8 cellular contexts compared by ENCODE assay signal in genomic region chr3:42581709-42582473, GRCh38. TPM values are rescaled to one million over a fixed set of nuclear protein-coding genes. Genes with fewer than 3 reads are reported as not detected.
DNase-seq lines count a peak whose midpoint lies in the region; ATAC-seq and TF ChIP-seq lines count a peak whose summit lies in the region.

SEC22C (minus strand) TSS chr3:42581967; CDS start chr3:42569046, 12,921 bp downstream.

- H3K9me3 Mint-ChIP-seq in dendritic cell treated with granulocyte-macrophage colony-stimulating factor and Interleukin-4, amounts not matched to agents 40 ng/mL and 50 ng/mL, for 4 days, result no peaks in the 10 kb centered on the region

- H3K9ac ChIP-seq in liver (ENCODE audit: low read depth in 1 of 2, low read length in 2 of 2), result peak within 1 kb of the TSS; percentile 50 to 62

- H3K4me3 ChIP-seq in liver (ENCODE audit: low read depth in 1 of 3, low read length in 3 of 3), result peak within 1 kb of the TSS; percentile 52 to 78 (median 77)

- intact Hi-C loops in dendritic cell treated with granulocyte-macrophage colony-stimulating factor and Interleukin-4, amounts not matched to agents 40 ng/mL and 50 ng/mL, for 4 days (cut with micrococcal nuclease), result loop anchor here (1.0 to 5.0 kb wide), 2 partner anchors 9 to 70 kb away; partner anchors contain the start of gene ZBTB47

- under 1% methylated on average over 77 of the region's 77 CpGs for WGBS in liver

- peaks cover 24% of the 10 kb centered on the region for H3K36me3 Mint-ChIP-seq in dendritic cell treated with granulocyte-macrophage colony-stimulating factor and Interleukin-4, amounts not matched to agents 40 ng/mL and 50 ng/mL, for 4 days (ENCODE audit: low read depth)

- ATAC-seq in GM19324 (IDR thresholded peaks at IDR 0.05; ENCODE audit: low FRiP score, unreplicated experiment) (peak; percentile 94), HG03469 (IDR thresholded peaks at IDR 0.05; ENCODE audit: unreplicated experiment) (peak; percentile 66)

- peaks cover 32% of the 10 kb centered on the region for H3K4me1 Mint-ChIP-seq in dendritic cell treated with granulocyte-macrophage colony-stimulating factor and Interleukin-4, amounts not matched to agents 40 ng/mL and 50 ng/mL, for 4 days (ENCODE audit: low read depth)

- H3K9me3 ChIP-seq in liver (ENCODE audit: control insufficient read depth in 4 of 4, low read length in 3 of 4), result no peaks in the 10 kb centered on the region

- peak within 1 kb of the TSS; percentile 62 to 74 for H3K27ac ChIP-seq in liver (ENCODE audit: low read depth in 1 of 2, low read length in 2 of 2)

- peak within 1 kb of the TSS; percentile 86 for H3K4me3 Mint-ChIP-seq in dendritic cell treated with granulocyte-macrophage colony-stimulating factor and Interleukin-4, amounts not matched to agents 40 ng/mL and 50 ng/mL, for 4 days

- H3K27me3 ChIP-seq in liver (ENCODE audit: control insufficient read depth in 4 of 4, insufficient read depth in 4 of 4, low read length in 3 of 4), result no peaks in the 10 kb centered on the region

- peaks cover 4 to 19% (median 16%) of the 10 kb centered on the region in 4 donors for H3K4me1 ChIP-seq in liver (ENCODE audit: control insufficient read depth in 4 of 4, insufficient read depth in 4 of 4, low read length in 3 of 4)

- TF ChIP-seq CTCF in liver (IDR thresholded peaks at IDR 0.05; ENCODE audit: low read depth, low read length, missing input control), result no peak

- no peaks in the 10 kb centered on the region for H3K36me3 ChIP-seq in liver (ENCODE audit: control insufficient read depth in 4 of 4, insufficient read depth in 3 of 4, low read depth in 1 of 4, low read length in 3 of 4)

- peak; percentile 51 to 57 for TF ChIP-seq RAD21 in liver (IDR thresholded peaks at IDR 0.05)

- DNase-seq in C1 segment of cervical spinal cord (lab: John Stamatoyannopoulos, UW), result peak; percentile 69 to 96 (median 92)
- peak; percentile 95 for DNase-seq in NCI-H748 (lab: John Stamatoyannopoulos, UW; ENCODE audit: unreplicated experiment)
- peak; percentile 93 for DNase-seq in activated CD4-positive, alpha-beta T cell treated with anti-CD3 and anti-CD28 coated beads, Interleukin-2, amount 50 U/mL, for 24 hours (ENCODE audit: low read depth in 1 of 2, low spot score in 1 of 2)
- DNase-seq in stimulated activated CD4-positive, alpha-beta T cell treated with anti-CD3 and anti-CD28 coated beads, Interleukin-4, amount 100 ng/mL, for 24 hours, result peak; percentile 96

- no peaks in the 10 kb centered on the region for H3K27me3 Mint-ChIP-seq in dendritic cell treated with granulocyte-macrophage colony-stimulating factor and Interleukin-4, amounts not matched to agents 40 ng/mL and 50 ng/mL, for 4 days

- H3K27ac Mint-ChIP-seq in dendritic cell treated with granulocyte-macrophage colony-stimulating factor and Interleukin-4, amounts not matched to agents 40 ng/mL and 50 ng/mL, for 4 days, result peak within 1 kb of the TSS; percentile 92

TF ChIP-seq in liver, 16 proteins besides CTCF, POLR2A, EP300 and RAD21:
- TF ChIP-seq JUND (IDR thresholded peaks at IDR 0.05), result no peak
- TF ChIP-seq HNF4A (conservative IDR thresholded peaks at IDR 0.05), result peak; percentile 67 to 68
- TF ChIP-seq, protein P1, sequence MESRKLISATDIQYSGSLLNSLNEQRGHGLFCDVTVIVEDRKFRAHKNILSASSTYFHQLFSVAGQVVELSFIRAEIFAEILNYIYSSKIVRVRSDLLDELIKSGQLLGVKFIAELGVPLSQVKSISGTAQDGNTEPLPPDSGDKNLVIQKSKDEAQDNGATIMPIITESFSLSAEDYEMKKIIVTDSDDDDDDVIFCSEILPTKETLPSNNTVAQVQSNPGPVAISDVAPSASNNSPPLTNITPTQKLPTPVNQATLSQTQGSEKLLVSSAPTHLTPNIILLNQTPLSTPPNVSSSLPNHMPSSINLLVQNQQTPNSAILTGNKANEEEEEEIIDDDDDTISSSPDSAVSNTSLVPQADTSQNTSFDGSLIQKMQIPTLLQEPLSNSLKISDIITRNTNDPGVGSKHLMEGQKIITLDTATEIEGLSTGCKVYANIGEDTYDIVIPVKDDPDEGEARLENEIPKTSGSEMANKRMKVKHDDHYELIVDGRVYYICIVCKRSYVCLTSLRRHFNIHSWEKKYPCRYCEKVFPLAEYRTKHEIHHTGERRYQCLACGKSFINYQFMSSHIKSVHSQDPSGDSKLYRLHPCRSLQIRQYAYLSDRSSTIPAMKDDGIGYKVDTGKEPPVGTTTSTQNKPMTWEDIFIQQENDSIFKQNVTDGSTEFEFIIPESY (IDR thresholded peaks at IDR 0.05), result peak; percentile 17
- TF ChIP-seq HNF4G (IDR thresholded peaks at IDR 0.05), result no peak
- no peak for TF ChIP-seq FOXA1 (IDR thresholded peaks at IDR 0.05)
- TF ChIP-seq RXRA (IDR thresholded peaks at IDR 0.05), result peak in 1 of 2 donors; percentile 28
- TF ChIP-seq, protein P2, sequence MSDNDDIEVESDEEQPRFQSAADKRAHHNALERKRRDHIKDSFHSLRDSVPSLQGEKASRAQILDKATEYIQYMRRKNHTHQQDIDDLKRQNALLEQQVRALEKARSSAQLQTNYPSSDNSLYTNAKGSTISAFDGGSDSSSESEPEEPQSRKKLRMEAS (IDR thresholded peaks at IDR 0.05), result peak; percentile 47
- TF ChIP-seq NR2F2 (IDR thresholded peaks at IDR 0.05), result no peak
- TF ChIP-seq SP1 (IDR thresholded peaks at IDR 0.05), result peak; percentile 59
- no peak for TF ChIP-seq FOXA2 (IDR thresholded peaks at IDR 0.05)
- no peak for TF ChIP-seq TAF1 (conservative IDR thresholded peaks at IDR 0.05)
- TF ChIP-seq YY1 (IDR thresholded peaks at IDR 0.05), result peak; percentile 59
- TF ChIP-seq GABPA (IDR thresholded peaks at IDR 0.05 in 1 of 2, conservative IDR thresholded peaks at IDR 0.05 in 1 of 2), result no peak
- TF ChIP-seq REST (IDR thresholded peaks at IDR 0.05), result no peak
- TF ChIP-seq, protein P3, sequence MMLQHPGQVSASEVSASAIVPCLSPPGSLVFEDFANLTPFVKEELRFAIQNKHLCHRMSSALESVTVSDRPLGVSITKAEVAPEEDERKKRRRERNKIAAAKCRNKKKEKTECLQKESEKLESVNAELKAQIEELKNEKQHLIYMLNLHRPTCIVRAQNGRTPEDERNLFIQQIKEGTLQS (IDR thresholded peaks at IDR 0.05), result no peak
- peak in 1 of 2 donors; percentile 31 for TF ChIP-seq EGR1 (IDR thresholded peaks at IDR 0.05; ENCODE audit: low read depth in 2 of 2)
TF ChIP-seq in liver: peak in this region for 7.

RNA-seq across cellular contexts. Expression of gene SEC22C, which starts in this region (rescaled TPM):
- 10 to 100 TPM; 19.2 to 48.5 TPM for total RNA-seq in liver
- 10 to 100 TPM; 14.5 to 16.3 TPM for polyA plus RNA-seq in liver

Comparison
In these comparisons a context has a peak if more than half of its experiments do, and no peak if none do; other contexts are left out.
1. Peak in every context shown above with its lines: DNase-seq, ATAC-seq, H3K4me3 ChIP-seq and H3K27ac ChIP-seq.